25 cellular contexts compared by ENCODE assay signal in the genomic region with DNA sequence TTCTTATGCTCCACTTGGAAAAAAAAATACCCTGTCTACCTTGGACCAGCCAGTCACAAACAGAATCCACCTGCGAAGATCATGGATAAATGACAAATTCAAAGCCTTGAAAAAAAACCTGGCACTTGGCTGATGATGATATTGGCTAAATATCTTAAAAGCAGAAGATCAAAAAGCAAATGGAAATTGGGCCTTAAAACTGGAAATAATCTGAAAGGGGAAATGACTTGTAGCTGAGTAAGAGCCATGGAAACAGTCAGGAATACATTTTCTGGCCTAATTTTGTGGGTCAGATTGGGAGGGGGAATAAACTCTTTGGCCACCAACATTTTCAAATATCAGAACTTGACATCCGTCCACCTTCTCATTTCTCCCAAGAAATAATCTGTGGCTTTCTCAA. TPM values are rescaled to one million over a fixed set of nuclear protein-coding genes. Genes with fewer than 3 reads are reported as not detected.
"Had no signal": no experiment of that assay in that cellular context is flagged by ENCODE, and none has a peak within 500 bp of the region (broad histone marks: within the 10 kb centered on the region; RNA-seq: fewer than 3 reads in every experiment).

No MANE protein-coding gene starts in this region.

- DNase-seq: activated B cell treated with CpG ODN at 0.5 μM for 24 hours; activated CD4-positive, alpha-beta T cell treated with anti-CD3 and anti-CD28 coated beads for 1 hour; activated CD4-positive, alpha-beta T cell treated with anti-CD3 and anti-CD28 coated beads, Interleukin-2, amount 10 ng/mL, durations not matched to agents 24 days and 14 days; activated CD4-positive, alpha-beta T cell treated with anti-CD3 and anti-CD28 coated beads, Interleukin-2, amount 50 U/mL, for 48 hours; activated CD8-positive, alpha-beta memory T cell treated with anti-CD3 and anti-CD28 coated beads, Interleukin-2, amount 10 ng/mL, durations not matched to agents 7 days and 5 days; activated effector memory CD4-positive, alpha-beta T cell treated with Interleukin-2 at 50 U/mL for 16 hours; activated naive CD4-positive, alpha-beta T cell; activated T-cell treated with anti-CD3 and anti-CD28 coated beads, Interleukin-2, amount 50 U/mL, for 24 hours; aorta; body of pancreas; KG1; NCI-H1105; NCI-H1436 treated with DMSO at 0.1 percent for 48 hours; NCI-H187; NCI-H2081; NCI-H510A treated with DMSO at 0.1 percent for 48 hours; NCI-H69; NK-92 treated with Interleukin-12 subunit alpha and Interleukin-12 subunit beta, amount 100 ng/mL, for 24 hours; SIG-M5; T-helper 17 cell; T-helper 9 cell had no signal

- H3K4me3 Mint-ChIP-seq: activated B cell treated with CpG ODN at 0.5 μM for 24 hours; activated CD4-positive, alpha-beta T cell treated with anti-CD3 and anti-CD28 coated beads, Interleukin-2, amount 10 ng/mL, durations not matched to agents 24 days and 14 days; activated CD8-positive, alpha-beta memory T cell treated with anti-CD3 and anti-CD28 coated beads, Interleukin-2, amount 10 ng/mL, durations not matched to agents 7 days and 5 days; activated T-cell treated with anti-CD3 and anti-CD28 coated beads, Interleukin-2, amount 50 U/mL, for 24 hours; activated T-helper 1 cell treated with anti-CD3 and anti-CD28 coated beads, Interleukin-12 subunit alpha, Interleukin-12 subunit beta, Interleukin-2, Interleukin-4 antibody, amounts not matched to agents 30 ng/mL and 10 ng/mL and 1 ng/mL, durations not matched to agents 14 hours and 24 hours and 36 hours; central memory CD8-positive, alpha-beta T cell; T-helper 17 cell had no signal

- H3K27ac Mint-ChIP-seq: activated B cell treated with CpG ODN at 0.5 μM for 24 hours; activated CD4-positive, alpha-beta T cell treated with anti-CD3 and anti-CD28 coated beads, Interleukin-2, amount 10 ng/mL, durations not matched to agents 24 days and 14 days; activated CD8-positive, alpha-beta memory T cell treated with anti-CD3 and anti-CD28 coated beads, Interleukin-2, amount 10 ng/mL, durations not matched to agents 7 days and 5 days; activated naive CD4-positive, alpha-beta T cell treated with anti-CD3 and anti-CD28 coated beads, Interleukin-2, amount 50 U/mL, for 24 hours; activated T-cell treated with anti-CD3 and anti-CD28 coated beads, Interleukin-2, amount 50 U/mL, for 24 hours; activated T-helper 1 cell treated with anti-CD3 and anti-CD28 coated beads, Interleukin-12 subunit alpha, Interleukin-12 subunit beta, Interleukin-2, Interleukin-4 antibody, amounts not matched to agents 30 ng/mL and 10 ng/mL and 1 ng/mL, durations not matched to agents 14 hours and 24 hours and 36 hours; T-helper 17 cell had no signal

- H3K4me3 ChIP-seq: body of pancreas, PC-9 had no signal

- H3K27me3 ChIP-seq: body of pancreas had no signal

- H3K9me3 ChIP-seq: body of pancreas had no signal

- ATAC-seq: activated CD8-positive, alpha-beta memory T cell treated with anti-CD3 and anti-CD28 coated beads, Interleukin-2, amount 10 ng/mL, durations not matched to agents 7 days and 5 days; body of pancreas; T-helper 17 cell had no signal

- H3K4me1 Mint-ChIP-seq: central memory CD8-positive, alpha-beta T cell had no signal

- H2AFZ ChIP-seq: PC-9 had no signal

- H3K9me3 Mint-ChIP-seq: activated B cell treated with CpG ODN at 0.5 μM for 24 hours; activated CD4-positive, alpha-beta T cell treated with anti-CD3 and anti-CD28 coated beads, Interleukin-2, amount 10 ng/mL, durations not matched to agents 24 days and 14 days; activated naive CD4-positive, alpha-beta T cell treated with anti-CD3 and anti-CD28 coated beads, Interleukin-2, amount 50 U/mL, for 24 hours; activated T-cell treated with anti-CD3 and anti-CD28 coated beads, Interleukin-2, amount 50 U/mL, for 24 hours; activated T-helper 1 cell treated with anti-CD3 and anti-CD28 coated beads, Interleukin-12 subunit alpha, Interleukin-12 subunit beta, Interleukin-2, Interleukin-4 antibody, amounts not matched to agents 30 ng/mL and 10 ng/mL and 1 ng/mL, durations not matched to agents 14 hours and 24 hours and 36 hours; central memory CD8-positive, alpha-beta T cell had no signal

- H3K27ac ChIP-seq: body of pancreas, PC-9 had no signal

- H3K4me2 ChIP-seq: PC-9 had no signal

RNA-seq across cellular contexts. Expression of gene NDP, which starts 1.5 kb away (rescaled TPM):
- total RNA-seq: activated B cell treated with CpG ODN at 0.5 μM for 24 hours; activated CD4-positive, alpha-beta T cell treated with anti-CD3 and anti-CD28 coated beads, Interleukin-2, amount 10 ng/mL, durations not matched to agents 24 days and 14 days; activated CD8-positive, alpha-beta memory T cell treated with anti-CD3 and anti-CD28 coated beads, Interleukin-2, amount 10 ng/mL, durations not matched to agents 7 days and 5 days; activated T-helper 1 cell treated with anti-CD3 and anti-CD28 coated beads, Interleukin-12 subunit alpha, Interleukin-12 subunit beta, Interleukin-2, Interleukin-4 antibody, amounts not matched to agents 30 ng/mL and 10 ng/mL and 1 ng/mL, durations not matched to agents 14 hours and 24 hours and 36 hours; body of pancreas; PC-9; T-helper 17 cell had no signal
